ENCODE assay signal across 11 cellular contexts in the genomic region with DNA sequence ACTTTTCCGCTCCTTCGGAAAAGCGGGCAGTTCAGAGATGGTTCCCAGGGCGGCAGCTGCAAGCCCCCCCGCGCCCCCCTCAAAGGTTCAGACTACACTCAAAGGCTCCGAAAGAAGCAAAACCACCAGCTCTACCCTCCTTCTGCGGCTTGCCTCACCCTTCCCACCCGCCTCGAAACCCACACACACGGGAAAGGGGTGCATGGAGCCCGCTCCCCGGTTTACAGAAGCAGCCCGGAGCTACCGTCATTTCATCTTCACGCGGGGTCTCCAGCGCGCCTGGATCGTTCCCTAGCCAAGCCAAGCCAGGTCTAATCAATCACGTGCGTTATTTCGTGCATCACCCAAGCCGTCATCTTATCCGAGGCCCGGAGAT. TPM values are rescaled to one million over a fixed set of nuclear protein-coding genes. Genes with fewer than 3 reads are reported as not detected.
DNase-seq lines count a peak whose midpoint lies in the region; ATAC-seq and TF ChIP-seq lines count a peak whose summit lies in the region.
"Had no signal": no experiment of that assay in that cellular context is flagged by ENCODE, and none has a peak within 500 bp of the region (broad histone marks: within the 10 kb centered on the region; RNA-seq: fewer than 3 reads in every experiment).

No MANE protein-coding gene starts in this region.

- TF ChIP-seq POLR2A in esophagus muscularis mucosa (IDR thresholded peaks at IDR 0.05; ENCODE audit: low read depth), result no peak
- TF ChIP-seq POLR2A in vagina (IDR thresholded peaks at IDR 0.05), result no peak

- no peaks in the 10 kb centered on the region for H3K36me3 Mint-ChIP-seq in neural progenitor cell
- H3K36me3 Mint-ChIP-seq: activated CD8-positive, alpha-beta memory T cell treated with anti-CD3 and anti-CD28 coated beads, Interleukin-2, amount 10 ng/mL, durations not matched to agents 7 days and 5 days had no signal

- H3K4me3 ChIP-seq in left ventricle myocardium inferior (peak overlapping the region; percentile 61), esophagus muscularis mucosa (peak overlapping the region; percentile 37 to 53 (median 41)), neural progenitor cell (peak overlapping the region; percentile 80), vagina (peak overlapping the region; percentile 35 to 40)
- H3K4me3 ChIP-seq: MG63 had no signal

- peak overlapping the region; percentile 74 for H3K4me2 ChIP-seq in neural progenitor cell

- H3K9ac ChIP-seq in neural progenitor cell, result no peak overlapping the region

- TF ChIP-seq EP300 in esophagus muscularis mucosa (IDR thresholded peaks at IDR 0.05), result no peak

- intact Hi-C loops in left ventricle myocardium inferior (cut with micrococcal nuclease) (no loop called here), cardiac septum (cut with DNase I) (no loop called here), esophagus muscularis mucosa (cut with DNase I) (no loop called here), vagina (cut with DNase I) (no loop called here)

- H3K27ac ChIP-seq in left ventricle myocardium inferior (replicated peaks) (no peak overlapping the region), esophagus muscularis mucosa (replicated peaks in 1 of 4) (peak overlapping the region in 1 of 4 donors; percentile 46), neural progenitor cell (no peak overlapping the region), vagina (no peak overlapping the region)

- H3K27ac Mint-ChIP-seq in neural progenitor cell, result peak overlapping the region; percentile 95
- H3K27ac Mint-ChIP-seq: activated CD8-positive, alpha-beta memory T cell treated with anti-CD3 and anti-CD28 coated beads, Interleukin-2, amount 10 ng/mL, durations not matched to agents 7 days and 5 days had no signal

- no peak for TF ChIP-seq CTCF in left ventricle myocardium inferior (IDR thresholded peaks at IDR 0.05; ENCODE audit: borderline replicate concordance)
- TF ChIP-seq CTCF in esophagus muscularis mucosa (IDR thresholded peaks at IDR 0.05), result no peak
- TF ChIP-seq CTCF in neural progenitor cell (IDR thresholded peaks at IDR 0.05), result no peak
- no peak for TF ChIP-seq CTCF in vagina (IDR thresholded peaks at IDR 0.05)

- H3K4me3 Mint-ChIP-seq in neural progenitor cell, result peak overlapping the region; percentile 99
- H3K4me3 Mint-ChIP-seq: activated CD8-positive, alpha-beta memory T cell treated with anti-CD3 and anti-CD28 coated beads, Interleukin-2, amount 10 ng/mL, durations not matched to agents 7 days and 5 days had no signal

- H3K9me3 Mint-ChIP-seq in neural progenitor cell, result no peaks in the 10 kb centered on the region

- DNase-seq in left ventricle myocardium inferior (no peak), cardiac septum (ENCODE audit: low spot score) (no peak), esophagus muscularis mucosa (ENCODE audit: extremely low spot score) (no peak), neural progenitor cell (ENCODE audit: low spot score) (peak; percentile 31), vagina (ENCODE audit: extremely low spot score in 2 of 2) (no peak), SW480 (ENCODE audit: low spot score) (no peak)
- no peak for DNase-seq in stimulated activated CD4-positive, alpha-beta T cell treated with anti-CD3 and anti-CD28 coated beads, Interleukin-4, amount 100 ng/mL, for 1 hour
- DNase-seq: activated CD8-positive, alpha-beta memory T cell treated with anti-CD3 and anti-CD28 coated beads, Interleukin-2, amount 10 ng/mL, durations not matched to agents 7 days and 5 days; MG63; SHP77 treated with DMSO at 0.1 percent for 48 hours had no signal

- peaks cover 25% of the 10 kb centered on the region for H3K79me2 ChIP-seq in neural progenitor cell (ENCODE audit: low read depth)

- H3K9me3 ChIP-seq in left ventricle myocardium inferior (replicated peaks), result no peaks in the 10 kb centered on the region
- no peaks in the 10 kb centered on the region for H3K9me3 ChIP-seq in esophagus muscularis mucosa
- no peaks in the 10 kb centered on the region for H3K9me3 ChIP-seq in neural progenitor cell (ENCODE audit: low read depth)
- H3K9me3 ChIP-seq in vagina, result no peaks in the 10 kb centered on the region
- H3K9me3 ChIP-seq: MG63 had no signal

- no peaks in the 10 kb centered on the region for H4K20me1 ChIP-seq in neural progenitor cell (ENCODE audit: low read depth)

- peaks cover 3% of the 10 kb centered on the region for H3K4me1 ChIP-seq in left ventricle myocardium inferior
- H3K4me1 ChIP-seq in esophagus muscularis mucosa, result peaks cover 0 to 25% (median 16%) of the 10 kb centered on the region in 4 donors
- no peaks in the 10 kb centered on the region for H3K4me1 ChIP-seq in neural progenitor cell
- H3K4me1 ChIP-seq in vagina, result peaks cover 11% of the 10 kb centered on the region

- ATAC-seq in HG03520 (IDR thresholded peaks at IDR 0.05; ENCODE audit: unreplicated experiment), result no peak
- ATAC-seq: activated CD8-positive, alpha-beta memory T cell treated with anti-CD3 and anti-CD28 coated beads, Interleukin-2, amount 10 ng/mL, durations not matched to agents 7 days and 5 days had no signal

- under 1% methylated on average over 23 of the region's 26 CpGs for WGBS in esophagus muscularis mucosa

- peaks cover 3% of the 10 kb centered on the region for H3K27me3 Mint-ChIP-seq in neural progenitor cell (ENCODE audit: insufficient read depth, low read depth)

- H2AFZ ChIP-seq in neural progenitor cell (replicated peaks), result peak overlapping the region; percentile 36

- H3F3A ChIP-seq in neural progenitor cell (ENCODE audit: low read depth), result peaks cover 10% of the 10 kb centered on the region

- H3K27me3 ChIP-seq in left ventricle myocardium inferior (ENCODE audit: low read depth) (peaks cover 47% of the 10 kb centered on the region), esophagus muscularis mucosa (peaks cover 0 to 38% (median 12%) of the 10 kb centered on the region in 4 donors), neural progenitor cell (no peaks in the 10 kb centered on the region), vagina (no peaks in the 10 kb centered on the region)

- peaks cover 28% of the 10 kb centered on the region for H3K4me1 Mint-ChIP-seq in neural progenitor cell
- H3K4me1 Mint-ChIP-seq: activated CD8-positive, alpha-beta memory T cell treated with anti-CD3 and anti-CD28 coated beads, Interleukin-2, amount 10 ng/mL, durations not matched to agents 7 days and 5 days had no signal

- H3K36me3 ChIP-seq in left ventricle myocardium inferior, result no peaks in the 10 kb centered on the region
- H3K36me3 ChIP-seq in esophagus muscularis mucosa, result no peaks in the 10 kb centered on the region
- no peaks in the 10 kb centered on the region for H3K36me3 ChIP-seq in neural progenitor cell
- no peaks in the 10 kb centered on the region for H3K36me3 ChIP-seq in vagina
- H3K36me3 ChIP-seq: MG63 had no signal

RNA-seq across cellular contexts. Expression of a gene that starts 1.2 kb away (rescaled TPM):
- total RNA-seq in left ventricle myocardium inferior (4.5 TPM), cardiac septum (2.0 TPM), esophagus muscularis mucosa (1 to 10 TPM; 1.7 to 8.2 (median 4.8) TPM), neural progenitor cell (ENCODE audit: low replicate concordance) (10.1 and 17.6 TPM in 2 replicates), vagina (2.5 TPM)
- total RNA-seq: activated CD8-positive, alpha-beta memory T cell treated with anti-CD3 and anti-CD28 coated beads, Interleukin-2, amount 10 ng/mL, durations not matched to agents 7 days and 5 days had no signal
